Comparison of ENCODE assay signal across 1 cellular context in the genomic region with DNA sequence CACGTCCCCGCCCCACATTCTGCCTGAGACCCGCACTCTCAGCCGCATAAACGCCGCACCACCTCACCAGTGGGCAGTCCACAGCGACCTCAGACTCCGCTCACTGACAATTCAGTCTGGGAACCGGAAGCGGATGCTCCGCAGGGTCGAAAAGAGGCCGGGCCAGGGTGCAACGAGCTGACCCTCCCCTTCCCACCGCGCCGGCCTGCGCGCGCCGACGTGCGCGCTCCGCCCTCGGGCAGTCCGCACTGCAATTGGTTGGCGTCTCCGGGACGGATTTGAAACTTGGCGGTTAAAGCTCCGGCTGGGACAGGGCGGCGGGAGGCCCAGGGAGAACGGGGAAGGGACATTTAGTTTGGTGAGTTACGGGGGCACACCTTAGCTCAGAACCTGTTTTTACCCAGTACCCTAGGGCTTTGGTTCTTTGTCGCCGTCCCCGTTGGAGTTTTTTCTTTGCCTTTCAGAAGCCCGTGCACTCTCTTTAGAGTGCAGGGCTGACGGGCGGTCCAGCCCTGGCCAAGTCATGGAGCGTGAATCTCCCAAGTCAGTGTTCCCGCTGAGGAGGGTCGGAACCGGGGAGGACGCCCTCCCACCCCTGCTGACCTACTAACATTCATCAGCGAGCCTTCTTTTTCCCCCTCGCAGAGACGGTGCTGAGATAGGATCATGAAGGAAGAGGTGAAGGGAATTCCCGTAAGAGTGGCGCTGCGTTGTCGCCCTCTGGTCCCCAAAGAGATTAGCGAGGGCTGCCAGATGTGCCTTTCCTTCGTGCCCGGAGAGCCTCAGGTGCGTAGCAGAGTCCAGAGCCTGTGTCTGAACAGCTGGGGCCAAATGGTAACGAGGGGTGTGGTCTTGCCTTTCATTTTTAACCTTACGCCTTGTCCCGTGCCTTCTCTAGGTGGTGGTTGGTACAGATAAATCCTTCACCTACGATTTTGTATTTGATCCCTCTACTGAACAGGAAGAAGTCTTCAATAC.
TF ChIP-seq lines count a peak whose summit lies in the region.

A gene with protein sequence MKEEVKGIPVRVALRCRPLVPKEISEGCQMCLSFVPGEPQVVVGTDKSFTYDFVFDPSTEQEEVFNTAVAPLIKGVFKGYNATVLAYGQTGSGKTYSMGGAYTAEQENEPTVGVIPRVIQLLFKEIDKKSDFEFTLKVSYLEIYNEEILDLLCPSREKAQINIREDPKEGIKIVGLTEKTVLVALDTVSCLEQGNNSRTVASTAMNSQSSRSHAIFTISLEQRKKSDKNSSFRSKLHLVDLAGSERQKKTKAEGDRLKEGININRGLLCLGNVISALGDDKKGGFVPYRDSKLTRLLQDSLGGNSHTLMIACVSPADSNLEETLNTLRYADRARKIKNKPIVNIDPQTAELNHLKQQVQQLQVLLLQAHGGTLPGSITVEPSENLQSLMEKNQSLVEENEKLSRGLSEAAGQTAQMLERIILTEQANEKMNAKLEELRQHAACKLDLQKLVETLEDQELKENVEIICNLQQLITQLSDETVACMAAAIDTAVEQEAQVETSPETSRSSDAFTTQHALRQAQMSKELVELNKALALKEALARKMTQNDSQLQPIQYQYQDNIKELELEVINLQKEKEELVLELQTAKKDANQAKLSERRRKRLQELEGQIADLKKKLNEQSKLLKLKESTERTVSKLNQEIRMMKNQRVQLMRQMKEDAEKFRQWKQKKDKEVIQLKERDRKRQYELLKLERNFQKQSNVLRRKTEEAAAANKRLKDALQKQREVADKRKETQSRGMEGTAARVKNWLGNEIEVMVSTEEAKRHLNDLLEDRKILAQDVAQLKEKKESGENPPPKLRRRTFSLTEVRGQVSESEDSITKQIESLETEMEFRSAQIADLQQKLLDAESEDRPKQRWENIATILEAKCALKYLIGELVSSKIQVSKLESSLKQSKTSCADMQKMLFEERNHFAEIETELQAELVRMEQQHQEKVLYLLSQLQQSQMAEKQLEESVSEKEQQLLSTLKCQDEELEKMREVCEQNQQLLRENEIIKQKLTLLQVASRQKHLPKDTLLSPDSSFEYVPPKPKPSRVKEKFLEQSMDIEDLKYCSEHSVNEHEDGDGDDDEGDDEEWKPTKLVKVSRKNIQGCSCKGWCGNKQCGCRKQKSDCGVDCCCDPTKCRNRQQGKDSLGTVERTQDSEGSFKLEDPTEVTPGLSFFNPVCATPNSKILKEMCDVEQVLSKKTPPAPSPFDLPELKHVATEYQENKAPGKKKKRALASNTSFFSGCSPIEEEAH (plus strand): TSS at position 312 of the 978 bp plus-strand sequence. CDS start 355 bp downstream, at position 667.
A gene with protein sequence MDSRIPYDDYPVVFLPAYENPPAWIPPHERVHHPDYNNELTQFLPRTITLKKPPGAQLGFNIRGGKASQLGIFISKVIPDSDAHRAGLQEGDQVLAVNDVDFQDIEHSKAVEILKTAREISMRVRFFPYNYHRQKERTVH (minus strand): TSS at position 135 of the 978 bp plus-strand sequence. CDS start 586 bp downstream, outside the sequence.

TF ChIP-seq in GM12878, 131 proteins besides CTCF, POLR2A, EP300 and RAD21 (continued from another document):
- TF ChIP-seq, protein P1, sequence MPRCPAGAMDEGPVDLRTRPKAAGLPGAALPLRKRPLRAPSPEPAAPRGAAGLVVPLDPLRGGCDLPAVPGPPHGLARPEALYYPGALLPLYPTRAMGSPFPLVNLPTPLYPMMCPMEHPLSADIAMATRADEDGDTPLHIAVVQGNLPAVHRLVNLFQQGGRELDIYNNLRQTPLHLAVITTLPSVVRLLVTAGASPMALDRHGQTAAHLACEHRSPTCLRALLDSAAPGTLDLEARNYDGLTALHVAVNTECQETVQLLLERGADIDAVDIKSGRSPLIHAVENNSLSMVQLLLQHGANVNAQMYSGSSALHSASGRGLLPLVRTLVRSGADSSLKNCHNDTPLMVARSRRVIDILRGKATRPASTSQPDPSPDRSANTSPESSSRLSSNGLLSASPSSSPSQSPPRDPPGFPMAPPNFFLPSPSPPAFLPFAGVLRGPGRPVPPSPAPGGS (IDR thresholded peaks at IDR 0.05; ENCODE audit: borderline replicate concordance, insufficient read depth, low read depth, low read length, poor library complexity, severe bottlenecking), result no peak
- no peak for TF ChIP-seq BCL11A (IDR thresholded peaks at IDR 0.05; ENCODE audit: low read depth, low read length)
- TF ChIP-seq MYC (IDR thresholded peaks at IDR 0.05; ENCODE audit: insufficient read depth, insufficient read length, insufficient replicate concordance, low read length, severe bottlenecking), result no peak
- TF ChIP-seq POLR2AphosphoS5 (IDR thresholded peaks at IDR 0.05; ENCODE audit: low read length), result peak; percentile 80
- no peak for TF ChIP-seq SUPT20H (IDR thresholded peaks at IDR 0.05; ENCODE audit: borderline replicate concordance, control insufficient read depth, low read depth, low read length)
- peak; percentile 40; the same call in 1 of the 2 replicates for TF ChIP-seq RUNX3 (IDR thresholded peaks at IDR 0.05; ENCODE audit: low read length)
- peak; percentile 71 for TF ChIP-seq NRF1 (conservative IDR thresholded peaks at IDR 0.05; ENCODE audit: low read depth, low read length)
- no peak for TF ChIP-seq TCF7 (IDR thresholded peaks at IDR 0.05; ENCODE audit: borderline replicate concordance)
- TF ChIP-seq, protein P2, sequence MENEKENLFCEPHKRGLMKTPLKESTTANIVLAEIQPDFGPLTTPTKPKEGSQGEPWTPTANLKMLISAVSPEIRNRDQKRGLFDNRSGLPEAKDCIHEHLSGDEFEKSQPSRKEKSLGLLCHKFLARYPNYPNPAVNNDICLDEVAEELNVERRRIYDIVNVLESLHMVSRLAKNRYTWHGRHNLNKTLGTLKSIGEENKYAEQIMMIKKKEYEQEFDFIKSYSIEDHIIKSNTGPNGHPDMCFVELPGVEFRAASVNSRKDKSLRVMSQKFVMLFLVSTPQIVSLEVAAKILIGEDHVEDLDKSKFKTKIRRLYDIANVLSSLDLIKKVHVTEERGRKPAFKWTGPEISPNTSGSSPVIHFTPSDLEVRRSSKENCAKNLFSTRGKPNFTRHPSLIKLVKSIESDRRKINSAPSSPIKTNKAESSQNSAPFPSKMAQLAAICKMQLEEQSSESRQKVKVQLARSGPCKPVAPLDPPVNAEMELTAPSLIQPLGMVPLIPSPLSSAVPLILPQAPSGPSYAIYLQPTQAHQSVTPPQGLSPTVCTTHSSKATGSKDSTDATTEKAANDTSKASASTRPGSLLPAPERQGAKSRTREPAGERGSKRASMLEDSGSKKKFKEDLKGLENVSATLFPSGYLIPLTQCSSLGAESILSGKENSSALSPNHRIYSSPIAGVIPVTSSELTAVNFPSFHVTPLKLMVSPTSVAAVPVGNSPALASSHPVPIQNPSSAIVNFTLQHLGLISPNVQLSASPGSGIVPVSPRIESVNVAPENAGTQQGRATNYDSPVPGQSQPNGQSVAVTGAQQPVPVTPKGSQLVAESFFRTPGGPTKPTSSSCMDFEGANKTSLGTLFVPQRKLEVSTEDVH (IDR thresholded peaks at IDR 0.05; ENCODE audit: low read depth, partially characterized antibody), result no peak
- no peak for TF ChIP-seq FOS (IDR thresholded peaks at IDR 0.05; ENCODE audit: borderline replicate concordance, extremely low read depth, insufficient read length)
- TF ChIP-seq NFIC (IDR thresholded peaks at IDR 0.05; ENCODE audit: low read depth, low read length), result no peak
- TF ChIP-seq CHD1 (IDR thresholded peaks at IDR 0.05; ENCODE audit: low read depth, low read length), result no peak
- TF ChIP-seq IKZF1 (conservative IDR thresholded peaks at IDR 0.05), result peak; percentile 36; the same call in 1 of the 2 replicates
- TF ChIP-seq, protein P3, sequence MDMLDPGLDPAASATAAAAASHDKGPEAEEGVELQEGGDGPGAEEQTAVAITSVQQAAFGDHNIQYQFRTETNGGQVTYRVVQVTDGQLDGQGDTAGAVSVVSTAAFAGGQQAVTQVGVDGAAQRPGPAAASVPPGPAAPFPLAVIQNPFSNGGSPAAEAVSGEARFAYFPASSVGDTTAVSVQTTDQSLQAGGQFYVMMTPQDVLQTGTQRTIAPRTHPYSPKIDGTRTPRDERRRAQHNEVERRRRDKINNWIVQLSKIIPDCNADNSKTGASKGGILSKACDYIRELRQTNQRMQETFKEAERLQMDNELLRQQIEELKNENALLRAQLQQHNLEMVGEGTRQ (IDR thresholded peaks at IDR 0.05; ENCODE audit: borderline replicate concordance, low read depth, low read length), result no peak
- TF ChIP-seq MXI1 (IDR thresholded peaks at IDR 0.05; ENCODE audit: low read depth, low read length), result peak; percentile 62
- no peak for TF ChIP-seq BRCA1 (IDR thresholded peaks at IDR 0.05; ENCODE audit: low read depth, low read length)
- TF ChIP-seq NR2C1 (IDR thresholded peaks at IDR 0.05), result peak; percentile 85
- TF ChIP-seq IKZF2 (IDR thresholded peaks at IDR 0.05), result no peak
- no peak for TF ChIP-seq BMI1 (IDR thresholded peaks at IDR 0.05; ENCODE audit: borderline replicate concordance)
- peak; percentile 81 for TF ChIP-seq GABPA (IDR thresholded peaks at IDR 0.05; ENCODE audit: low read depth)
- TF ChIP-seq, protein P4, sequence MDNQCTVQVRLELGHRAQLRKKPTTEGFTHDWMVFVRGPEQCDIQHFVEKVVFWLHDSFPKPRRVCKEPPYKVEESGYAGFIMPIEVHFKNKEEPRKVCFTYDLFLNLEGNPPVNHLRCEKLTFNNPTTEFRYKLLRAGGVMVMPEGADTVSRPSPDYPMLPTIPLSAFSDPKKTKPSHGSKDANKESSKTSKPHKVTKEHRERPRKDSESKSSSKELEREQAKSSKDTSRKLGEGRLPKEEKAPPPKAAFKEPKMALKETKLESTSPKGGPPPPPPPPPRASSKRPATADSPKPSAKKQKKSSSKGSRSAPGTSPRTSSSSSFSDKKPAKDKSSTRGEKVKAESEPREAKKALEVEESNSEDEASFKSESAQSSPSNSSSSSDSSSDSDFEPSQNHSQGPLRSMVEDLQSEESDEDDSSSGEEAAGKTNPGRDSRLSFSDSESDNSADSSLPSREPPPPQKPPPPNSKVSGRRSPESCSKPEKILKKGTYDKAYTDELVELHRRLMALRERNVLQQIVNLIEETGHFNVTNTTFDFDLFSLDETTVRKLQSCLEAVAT (IDR thresholded peaks at IDR 0.05), result no peak
- TF ChIP-seq NBN (IDR thresholded peaks at IDR 0.05), result no peak
- TF ChIP-seq BHLHE40 (IDR thresholded peaks at IDR 0.05; ENCODE audit: borderline replicate concordance in 1 of 2, low read depth in 2 of 2, low read length in 1 of 2), result 0 out of 4 replicates have a peak, but pooled peaks of 1 of the 2 experiments have one; percentile 6
- TF ChIP-seq CREB1 (IDR thresholded peaks at IDR 0.05; ENCODE audit: low read depth), result peak; percentile 54; the same call in 1 of the 2 replicates
- TF ChIP-seq EED (IDR thresholded peaks at IDR 0.05; ENCODE audit: low read depth), result no peak
- TF ChIP-seq, protein P5, sequence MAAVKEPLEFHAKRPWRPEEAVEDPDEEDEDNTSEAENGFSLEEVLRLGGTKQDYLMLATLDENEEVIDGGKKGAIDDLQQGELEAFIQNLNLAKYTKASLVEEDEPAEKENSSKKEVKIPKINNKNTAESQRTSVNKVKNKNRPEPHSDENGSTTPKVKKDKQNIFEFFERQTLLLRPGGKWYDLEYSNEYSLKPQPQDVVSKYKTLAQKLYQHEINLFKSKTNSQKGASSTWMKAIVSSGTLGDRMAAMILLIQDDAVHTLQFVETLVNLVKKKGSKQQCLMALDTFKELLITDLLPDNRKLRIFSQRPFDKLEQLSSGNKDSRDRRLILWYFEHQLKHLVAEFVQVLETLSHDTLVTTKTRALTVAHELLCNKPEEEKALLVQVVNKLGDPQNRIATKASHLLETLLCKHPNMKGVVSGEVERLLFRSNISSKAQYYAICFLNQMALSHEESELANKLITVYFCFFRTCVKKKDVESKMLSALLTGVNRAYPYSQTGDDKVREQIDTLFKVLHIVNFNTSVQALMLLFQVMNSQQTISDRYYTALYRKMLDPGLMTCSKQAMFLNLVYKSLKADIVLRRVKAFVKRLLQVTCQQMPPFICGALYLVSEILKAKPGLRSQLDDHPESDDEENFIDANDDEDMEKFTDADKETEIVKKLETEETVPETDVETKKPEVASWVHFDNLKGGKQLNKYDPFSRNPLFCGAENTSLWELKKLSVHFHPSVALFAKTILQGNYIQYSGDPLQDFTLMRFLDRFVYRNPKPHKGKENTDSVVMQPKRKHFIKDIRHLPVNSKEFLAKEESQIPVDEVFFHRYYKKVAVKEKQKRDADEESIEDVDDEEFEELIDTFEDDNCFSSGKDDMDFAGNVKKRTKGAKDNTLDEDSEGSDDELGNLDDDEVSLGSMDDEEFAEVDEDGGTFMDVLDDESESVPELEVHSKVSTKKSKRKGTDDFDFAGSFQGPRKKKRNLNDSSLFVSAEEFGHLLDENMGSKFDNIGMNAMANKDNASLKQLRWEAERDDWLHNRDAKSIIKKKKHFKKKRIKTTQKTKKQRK (IDR thresholded peaks at IDR 0.05; ENCODE audit: low read depth, low read length), result no peak
- TF ChIP-seq IRF3 (IDR thresholded peaks at IDR 0.05), result no peak
- TF ChIP-seq SMC3 (IDR thresholded peaks at IDR 0.05; ENCODE audit: borderline replicate concordance, low read length), result no peak
- peak; percentile 75; the same call in 1 of the 2 replicates for TF ChIP-seq PML (IDR thresholded peaks at IDR 0.05; ENCODE audit: low read length)
- no peak for TF ChIP-seq BCLAF1 (IDR thresholded peaks at IDR 0.05)
- no peak for TF ChIP-seq HCFC1 (IDR thresholded peaks at IDR 0.05; ENCODE audit: low read length)
